ENCODE assay signal across 11 cellular contexts in genomic region chr6:11766056-11766455, GRCh38. TPM values are rescaled to one million over a fixed set of nuclear protein-coding genes. Genes with fewer than 3 reads are reported as not detected.
A peak's percentile ranks its signal among the peaks of the same experiment; 100 is the strongest.
DNase-seq lines count a peak whose midpoint lies in the region; ATAC-seq and TF ChIP-seq lines count a peak whose summit lies in the region.
"Had no signal": no experiment of that assay in that cellular context is flagged by ENCODE, and none has a peak within 500 bp of the region (broad histone marks: within the 10 kb centered on the region; RNA-seq: fewer than 3 reads in every experiment).

No MANE protein-coding gene starts in this region.

- H3K27ac ChIP-seq in RWPE2 (ENCODE audit: poor library complexity, severe bottlenecking) (peak overlapping the region; percentile 100), endodermal cell (ENCODE audit: low read depth, low read length) (no peak overlapping the region)

- no peaks in the 10 kb centered on the region for H3K9me3 Mint-ChIP-seq in endodermal cell
- no peaks in the 10 kb centered on the region for H3K9me3 Mint-ChIP-seq in osteocyte (ENCODE audit: unreplicated experiment)
- no peaks in the 10 kb centered on the region for H3K9me3 Mint-ChIP-seq in glutamatergic neuron (ENCODE audit: unreplicated experiment)

- H3K27me3 Mint-ChIP-seq in endodermal cell (ENCODE audit: insufficient read depth) (no peaks in the 10 kb centered on the region), osteocyte (ENCODE audit: unreplicated experiment) (no peaks in the 10 kb centered on the region), glutamatergic neuron (ENCODE audit: unreplicated experiment) (no peaks in the 10 kb centered on the region)

- peak; percentile 4 for TF ChIP-seq CTCF in RWPE2 (IDR thresholded peaks at IDR 0.05; ENCODE audit: poor library complexity, severe bottlenecking)
- peak; percentile 51 for TF ChIP-seq CTCF in endodermal cell (conservative IDR thresholded peaks at IDR 0.05)
- TF ChIP-seq CTCF in osteocyte (IDR thresholded peaks at IDR 0.05): peak; percentile 40
- no peak for TF ChIP-seq CTCF in glutamatergic neuron (IDR thresholded peaks at IDR 0.05; ENCODE audit: partially characterized antibody, unreplicated experiment)

- H3K4me3 Mint-ChIP-seq in endodermal cell (no peak overlapping the region), osteocyte (ENCODE audit: unreplicated experiment) (no peak overlapping the region), glutamatergic neuron (ENCODE audit: unreplicated experiment) (no peak overlapping the region)

- no peaks in the 10 kb centered on the region for H3K9me3 ChIP-seq in RWPE2 (ENCODE audit: severe bottlenecking)
- H3K9me3 ChIP-seq in endodermal cell (ENCODE audit: control insufficient read depth, low read length): no peaks in the 10 kb centered on the region

- DNase-seq in EH (ENCODE audit: low read depth) (peak; percentile 22), RWPE2 (ENCODE audit: low spot score) (no peak), endodermal cell (no peak), osteocyte (ENCODE audit: extremely low spot score, unreplicated experiment) (no peak), glutamatergic neuron (no peak), AG20443 (ENCODE audit: low spot score) (no peak), NCI-H1048 (lab: John Stamatoyannopoulos, UW) (no peak)
- no peak for DNase-seq in central memory CD4-positive, alpha-beta T cell
- DNase-seq: effector memory CD4-positive, alpha-beta T cell; hippocampal formation had no signal

- no peaks in the 10 kb centered on the region for H3K36me3 Mint-ChIP-seq in endodermal cell (ENCODE audit: low read depth)
- peaks cover 2% of the 10 kb centered on the region for H3K36me3 Mint-ChIP-seq in osteocyte (ENCODE audit: unreplicated experiment)
- no peaks in the 10 kb centered on the region for H3K36me3 Mint-ChIP-seq in glutamatergic neuron (ENCODE audit: unreplicated experiment)

- H3K4me1 Mint-ChIP-seq in endodermal cell: peaks cover 68% of the 10 kb centered on the region
- peaks cover 70% of the 10 kb centered on the region for H3K4me1 Mint-ChIP-seq in osteocyte (ENCODE audit: unreplicated experiment)
- H3K4me1 Mint-ChIP-seq in glutamatergic neuron (ENCODE audit: low read depth, unreplicated experiment): peaks cover 11% of the 10 kb centered on the region

- H3K4me1 ChIP-seq in RWPE2 (ENCODE audit: insufficient read depth, poor library complexity, severe bottlenecking) (peaks cover 43% of the 10 kb centered on the region), endodermal cell (ENCODE audit: control insufficient read depth, insufficient read depth, low read length) (peaks cover 22% of the 10 kb centered on the region)

- H3K36me3 ChIP-seq in RWPE2 (ENCODE audit: low read depth) (no peaks in the 10 kb centered on the region), endodermal cell (ENCODE audit: control insufficient read depth, insufficient read depth, low read length) (no peaks in the 10 kb centered on the region)

- 60 to 94% methylated on average over 1 to 2 of the region's 2 CpGs for WGBS in endodermal cell (ENCODE audit: insufficient coverage in 1 of 2, insufficient read length in 1 of 2), 2 experiments

- no peak for ATAC-seq in RWPE2 (ENCODE audit: low read depth)

- H3K9ac ChIP-seq in endodermal cell (ENCODE audit: extremely low read depth, low read length, poor library complexity, severe bottlenecking): no peak overlapping the region

- H3K27me3 ChIP-seq in RWPE2 (ENCODE audit: insufficient read depth, poor library complexity, severe bottlenecking) (no peaks in the 10 kb centered on the region), endodermal cell (ENCODE audit: control insufficient read depth, insufficient read depth, low read length, poor library complexity, severe bottlenecking) (no peaks in the 10 kb centered on the region)

- H3K27ac Mint-ChIP-seq in endodermal cell: no peak overlapping the region
- peak overlapping the region; percentile 91 for H3K27ac Mint-ChIP-seq in osteocyte (ENCODE audit: unreplicated experiment)
- H3K27ac Mint-ChIP-seq in glutamatergic neuron (ENCODE audit: unreplicated experiment): no peak overlapping the region
- H3K27ac Mint-ChIP-seq: activated naive CD4-positive, alpha-beta T cell treated with anti-CD3 and anti-CD28 coated beads, Interleukin-2, amount 50 U/mL, for 72 hours had no signal

- H3K4me3 ChIP-seq in RWPE2 (ENCODE audit: severe bottlenecking) (no peak overlapping the region), endodermal cell (ENCODE audit: low read length) (no peak overlapping the region)

RNA-seq across cellular contexts. Expression of gene ADTRP, which starts 12.5 kb away (rescaled TPM):
- total RNA-seq in endodermal cell (under 1 TPM; 0.20 to 0.29 TPM), osteocyte (not detected in 2 replicates), glutamatergic neuron (ENCODE audit: unreplicated experiment) (not detected)
- polyA plus RNA-seq in endodermal cell (2013, experiment 1 of 2): 0.43 TPM
- polyA plus RNA-seq in endodermal cell (2013, experiment 2 of 2): 0.58 TPM
